In genomic region chr18:46013484-46014189, GRCh38 we compare ENCODE assay signal across 11 cellular contexts. TPM values are rescaled to one million over a fixed set of nuclear protein-coding genes. Genes with fewer than 3 reads are reported as not detected.
DNase-seq lines count a peak whose midpoint lies in the region; ATAC-seq and TF ChIP-seq lines count a peak whose summit lies in the region.
"Had no signal": no experiment of that assay in that cellular context is flagged by ENCODE, and none has a peak within 500 bp of the region (broad histone marks: within the 10 kb centered on the region; RNA-seq: fewer than 3 reads in every experiment).

No MANE protein-coding gene starts in this region.

- DNase-seq in CD14-positive monocyte (ENCODE audit: low spot score) (no peak), RKO (ENCODE audit: low spot score) (peak; percentile 7), sciatic nerve (ENCODE audit: low spot score) (no peak), Kasumi-1 (lab: John Stamatoyannopoulos, UW) (no peak), NCI-H1417 (lab: John Stamatoyannopoulos, UW) (no peak), DMS53 (lab: John Stamatoyannopoulos, UW) (no peak)
- DNase-seq: CD4-positive, alpha-beta T cell; mammary epithelial cell; NCI-H526 treated with DMSO at 0.1 percent for 48 hours had no signal

- ATAC-seq in GM18858 (IDR thresholded peaks at IDR 0.05; ENCODE audit: unreplicated experiment) (peak; percentile 69), HG02981 (IDR thresholded peaks at IDR 0.05; ENCODE audit: unreplicated experiment) (peak; percentile 73), sciatic nerve (no peak)

- H3K27me3 Mint-ChIP-seq in CD14-positive monocyte (ENCODE audit: low read depth in 3 of 3), result no peaks in the 10 kb centered on the region
- H3K27me3 Mint-ChIP-seq: CD4-positive, alpha-beta T cell had no signal

- peaks cover 54% of the 10 kb centered on the region for H3K4me1 Mint-ChIP-seq in CD14-positive monocyte

- intact Hi-C loops in CD14-positive monocyte (cut with micrococcal nuclease), result no loop called here
- intact Hi-C loops in sciatic nerve (cut with DNase I), result no loop called here

- H3K9me3 Mint-ChIP-seq in CD14-positive monocyte, result no peaks in the 10 kb centered on the region
- H3K9me3 Mint-ChIP-seq: CD4-positive, alpha-beta T cell had no signal

- no peak for TF ChIP-seq CTCF in CD14-positive monocyte (IDR thresholded peaks at IDR 0.05)

- no peak overlapping the region for H3K4me3 Mint-ChIP-seq in CD14-positive monocyte
- H3K4me3 Mint-ChIP-seq: CD4-positive, alpha-beta T cell had no signal

- peaks cover 33 to 48% of the 10 kb centered on the region in 2 donors for H3K36me3 Mint-ChIP-seq in CD14-positive monocyte

- peak overlapping the region; percentile 64 to 82 (median 77) for H3K27ac Mint-ChIP-seq in CD14-positive monocyte
- H3K27ac Mint-ChIP-seq: CD4-positive, alpha-beta T cell had no signal

RNA-seq across cellular contexts. Expression of gene EPG5, which starts 46.5 kb away (rescaled TPM):
- polyA plus RNA-seq in CD14-positive monocyte, result 1 to 10 TPM; 1.3 to 1.4 TPM
- 40.3 TPM for total RNA-seq in sciatic nerve

RNA-seq across cellular contexts. Expression of gene PSTPIP2, which starts 58.4 kb away (rescaled TPM):
- 10 to 100 TPM; 35.0 to 42.3 TPM for polyA plus RNA-seq in CD14-positive monocyte
- total RNA-seq in sciatic nerve, result 10.0 TPM
